ENCODE assay signal across 20 cellular contexts in genomic region chr1:243938146-243938676, GRCh38.
"Had no signal": no experiment of that assay in that cellular context is flagged by ENCODE, and none has a peak within 500 bp of the region (broad histone marks: within the 10 kb centered on the region; RNA-seq: fewer than 3 reads in every experiment).

No MANE protein-coding gene starts in this region.

- H3K27ac Mint-ChIP-seq: activated CD4-positive, alpha-beta memory T cell treated with anti-CD3 and anti-CD28 coated beads, Interleukin-2, amount 10 ng/mL, durations not matched to agents 7 days and 5 days; activated CD4-positive, alpha-beta T cell treated with anti-CD3 and anti-CD28 coated beads, Interleukin-2, amount 10 ng/mL, durations not matched to agents 7 days and 5 days; T-helper 1 cell treated with Interleukin-12 subunit alpha and Interleukin-12 subunit beta and Interleukin-4 antibody, amounts not matched to agents 30 μg/mL and 1 μg/mL, for 36 hours had no signal

- DNase-seq: activated CD4-positive, alpha-beta memory T cell treated with anti-CD3 and anti-CD28 coated beads, Interleukin-2, amount 10 ng/mL, durations not matched to agents 7 days and 5 days; activated CD4-positive, alpha-beta T cell treated with anti-CD3 and anti-CD28 coated beads, Interleukin-2, amount 10 ng/mL, durations not matched to agents 7 days and 5 days; activated gamma-delta T cell treated with Interleukin-2 at 50 U/mL for 16 hours; activated naive CD4-positive, alpha-beta T cell treated with anti-CD3 and anti-CD28 coated beads, Interleukin-2, amount 50 U/mL, for 16 hours; activated T-cell treated with anti-CD3 and anti-CD28 coated beads for 4 hours; cerebellar nuclear complex; Karpas-422; MM.1S; NCI-H1105; NCI-H1436 treated with DMSO at 0.1 percent for 48 hours; NCI-H187; NCI-H2081 treated with DMSO at 0.1 percent for 48 hours; NCI-H446; Peyer's patch; Right ventricle myocardium superior; SJCRH30 had no signal

- ATAC-seq: activated CD4-positive, CD25-positive, alpha-beta regulatory T cell treated with anti-CD3 and anti-CD28 coated beads, Interleukin-2, amount 50 U/mL, for 24 hours; K562 had no signal

- H3K4me3 ChIP-seq: K562, Peyer's patch, SJCRH30 had no signal

- H3K4me1 ChIP-seq: Peyer's patch, SJCRH30 had no signal

- H3K9me3 ChIP-seq: Peyer's patch, SJCRH30 had no signal

- H3K27me3 ChIP-seq: Peyer's patch, SJCRH30 had no signal

- H3K27ac ChIP-seq: Peyer's patch, RWPE1, SJCRH30 had no signal

- H3K36me3 ChIP-seq: Peyer's patch, SJCRH30 had no signal

- H3K4me3 Mint-ChIP-seq: activated CD4-positive, alpha-beta memory T cell treated with anti-CD3 and anti-CD28 coated beads, Interleukin-2, amount 10 ng/mL, durations not matched to agents 7 days and 5 days; activated CD4-positive, alpha-beta T cell treated with anti-CD3 and anti-CD28 coated beads, Interleukin-2, amount 10 ng/mL, durations not matched to agents 7 days and 5 days; T-helper 1 cell treated with Interleukin-12 subunit alpha and Interleukin-12 subunit beta and Interleukin-4 antibody, amounts not matched to agents 30 μg/mL and 1 μg/mL, for 36 hours had no signal
